Comparison of ENCODE assay signal across 1 cellular context in the genomic region with DNA sequence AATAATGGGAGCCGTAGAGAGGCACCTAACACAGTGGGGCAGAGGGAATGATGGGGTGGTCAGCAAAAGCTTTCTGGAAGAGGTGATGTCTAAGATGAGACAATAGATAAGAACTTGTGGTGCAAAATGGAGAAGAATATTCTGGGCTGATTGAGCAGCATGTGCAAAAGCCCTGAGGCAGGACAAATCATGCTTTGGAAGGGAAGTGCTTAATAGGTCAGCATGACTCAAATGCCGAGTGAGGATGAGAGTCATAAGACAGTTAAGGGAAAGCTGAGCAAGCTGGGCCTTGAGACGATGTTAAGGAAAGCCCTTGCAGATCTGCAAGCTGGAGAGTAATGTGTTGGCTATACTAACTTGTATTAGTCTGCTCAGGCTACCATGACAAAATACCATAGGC.
TF ChIP-seq lines count a peak whose summit lies in the region.

No MANE protein-coding gene starts in this region.

TF ChIP-seq in IMR-90, 13 proteins besides CTCF, POLR2A, EP300 and RAD21 (continued from another document):
- TF ChIP-seq USF2 (IDR thresholded peaks at IDR 0.05; ENCODE audit: low read depth, low read length), result no peak
TF ChIP-seq in IMR-90: peak in this region for 0.
